26 cellular contexts compared by ENCODE assay signal in the genomic region with DNA sequence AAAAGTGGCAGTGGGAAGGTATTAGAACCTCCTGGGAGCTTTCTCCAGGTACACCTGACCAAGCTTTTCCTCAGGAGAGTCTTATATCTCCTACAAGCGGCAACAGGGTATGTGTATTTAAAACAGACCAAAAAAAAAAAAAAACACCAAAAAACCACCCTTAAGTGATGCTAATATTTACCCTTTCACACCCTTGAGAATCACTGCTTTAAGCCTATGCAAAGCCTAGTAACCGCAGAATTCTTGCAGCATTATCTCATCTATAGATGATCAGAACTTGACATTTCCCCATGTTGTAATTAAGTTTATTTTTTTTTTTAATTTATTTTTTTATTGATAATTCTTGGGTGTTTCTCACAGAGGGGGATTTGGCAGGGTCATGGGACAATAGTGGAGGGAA.
"Had no signal": no experiment of that assay in that cellular context is flagged by ENCODE, and none has a peak within 500 bp of the region (broad histone marks: within the 10 kb centered on the region; RNA-seq: fewer than 3 reads in every experiment).

No MANE protein-coding gene starts in this region.

- ATAC-seq: foreskin keratinocyte; gastroesophageal sphincter; heart left ventricle; left lobe of liver; naive thymus-derived CD8-positive, alpha-beta T cell; psoas muscle; right cardiac atrium had no signal

- H3K4me3 ChIP-seq: dorsolateral prefrontal cortex, esophagus muscularis mucosa, gastroesophageal sphincter, heart left ventricle, hepatocyte, ovary, psoas muscle, sigmoid colon, stomach, thyroid gland had no signal

- H3K27ac Mint-ChIP-seq: endodermal cell, nephron progenitor cell had no signal

- DNase-seq: cerebellar nuclear complex; dorsolateral prefrontal cortex; effector CD4-positive, alpha-beta T cell; endodermal cell; foreskin keratinocyte; heart left ventricle; kidney; mammary epithelial cell; naive thymus-derived CD8-positive, alpha-beta T cell; nephron progenitor cell; nucleus accumbens; ovary; posterior cingulate gyrus; psoas muscle; right cardiac atrium; sigmoid colon; stimulated activated CD4-positive, alpha-beta T cell treated with anti-CD3 and anti-CD28 coated beads, Interleukin-15, amount 100 ng/mL, for 24 hours; stimulated activated CD4-positive, alpha-beta T cell treated with anti-CD3 and anti-CD28 coated beads, Interleukin-2, amount 100 ng/mL, for 48 hours; stimulated activated naive CD4-positive, alpha-beta T cell treated with Interleukin-2 at 50 U/mL for 16 hours; stomach; thyroid gland; trophoblast cell had no signal

- H3K4me1 Mint-ChIP-seq: endodermal cell, nephron progenitor cell had no signal

- H3K4me3 Mint-ChIP-seq: endodermal cell; naive thymus-derived CD8-positive, alpha-beta T cell; nephron progenitor cell had no signal

- H3K36me3 Mint-ChIP-seq: naive thymus-derived CD8-positive, alpha-beta T cell had no signal
